ENCODE assay signal across 14 cellular contexts in genomic region chr12:50425859-50426258, GRCh38. TPM values are rescaled to one million over a fixed set of nuclear protein-coding genes. Genes with fewer than 3 reads are reported as not detected.
DNase-seq lines count a peak whose midpoint lies in the region; ATAC-seq and TF ChIP-seq lines count a peak whose summit lies in the region.
"Had no signal": no experiment of that assay in that cellular context is flagged by ENCODE, and none has a peak within 500 bp of the region (broad histone marks: within the 10 kb centered on the region; RNA-seq: fewer than 3 reads in every experiment).

No MANE protein-coding gene starts in this region.

- POLR2A ChIA-PET in PC-3 (lab: Charles Lee; ENCODE audit: unreplicated experiment), result no interaction called here

- ATAC-seq in left lobe of liver (peak; percentile 35), PC-3 (no peak)

- no peak overlapping the region for H3K4me3 Mint-ChIP-seq in CD14-positive monocyte
- H3K4me3 Mint-ChIP-seq: brain had no signal

- no peak overlapping the region for H3K9ac ChIP-seq in PC-3 (ENCODE audit: low read length)

- H3K4me1 ChIP-seq in SJCRH30 (peaks cover 15% of the 10 kb centered on the region), PC-3 (ENCODE audit: insufficient read depth, low read length) (no peaks in the 10 kb centered on the region)

- no peak overlapping the region for H3K4me3 ChIP-seq in SJCRH30
- H3K4me3 ChIP-seq in PC-3 (ENCODE audit: low read length), result no peak overlapping the region
- H3K4me3 ChIP-seq: PC-9 had no signal

- peaks cover 45% of the 10 kb centered on the region for H3K36me3 ChIP-seq in SJCRH30
- peaks cover 26% of the 10 kb centered on the region for H3K36me3 ChIP-seq in PC-3 (ENCODE audit: low read depth, low read length)

- peaks cover 26 to 42% of the 10 kb centered on the region in 2 donors for H3K36me3 Mint-ChIP-seq in CD14-positive monocyte

- no peaks in the 10 kb centered on the region for H3F3A ChIP-seq in PC-3 (ENCODE audit: low read length, unreplicated experiment)

- H3K9me3 Mint-ChIP-seq in CD14-positive monocyte, result no peaks in the 10 kb centered on the region
- H3K9me3 Mint-ChIP-seq: brain had no signal

- no peak for TF ChIP-seq CTCF in CD14-positive monocyte (IDR thresholded peaks at IDR 0.05)
- TF ChIP-seq CTCF in PC-3 (conservative IDR thresholded peaks at IDR 0.05; ENCODE audit: low read depth, low read length), result no peak

- BruUV-seq in PC-3 (replicated peaks; lab: Mats Ljungman, UMichigan), result no TSS peak

- CTCF ChIA-PET in PC-3 (lab: Charles Lee), result interaction anchor here (0.6 kb wide), 1 partner anchor 515 kb away, joined by 3 read pairs; no protein-coding TSS in a partner anchor

- H3K4me1 Mint-ChIP-seq in CD14-positive monocyte, result no peaks in the 10 kb centered on the region

- peaks cover 10% of the 10 kb centered on the region; the same call in 1 of the 2 replicates for H4K20me1 ChIP-seq in PC-3 (ENCODE audit: low read length)

- H3K27ac Mint-ChIP-seq in CD14-positive monocyte, result peak overlapping the region in 4 of 7 donors; percentile 2 to 42 (median 31)

- no peaks in the 10 kb centered on the region for H3K9me2 ChIP-seq in PC-3 (replicated peaks; ENCODE audit: low read length)

- H3K27ac ChIP-seq in SJCRH30 (no peak overlapping the region), PC-3 (ENCODE audit: low read length) (no peak overlapping the region)
- H3K27ac ChIP-seq: PC-9 had no signal

- peaks cover 0 to 1% (median 0%) of the 10 kb centered on the region in 3 donors for H3K27me3 Mint-ChIP-seq in CD14-positive monocyte (ENCODE audit: low read depth in 3 of 3)
- H3K27me3 Mint-ChIP-seq: brain had no signal

- H3K9me3 ChIP-seq in SJCRH30 (replicated peaks) (no peaks in the 10 kb centered on the region), PC-3 (ENCODE audit: low read length) (no peaks in the 10 kb centered on the region)

- DNase-seq in CD14-positive monocyte (ENCODE audit: low spot score) (no peak), EH (ENCODE audit: low read depth) (peak; percentile 25), SJCRH30 (peak; percentile 37 to 71), left lobe of liver (ENCODE audit: low spot score) (no peak), amygdala (lab: John Stamatoyannopoulos, UW) (no peak), NCI-H2171 (lab: John Stamatoyannopoulos, UW) (no peak), PC-3 (no peak)
- DNase-seq in activated CD8-positive, alpha-beta memory T cell treated with anti-CD3 and anti-CD28 coated beads for 24 hours, result no peak
- DNase-seq: activated T-cell treated with anti-CD3 and anti-CD28 coated beads for 4 hours, HCEC 1CT, NCI-H1694 treated with DMSO at 0.1 percent for 48 hours, PC-9, small intestine had no signal

- H3K79me2 ChIP-seq in PC-3 (ENCODE audit: low read length), result peaks cover 66% of the 10 kb centered on the region

- H3K27me3 ChIP-seq in SJCRH30 (no peaks in the 10 kb centered on the region), PC-3 (ENCODE audit: low read length) (no peaks in the 10 kb centered on the region)

- no peak overlapping the region for H2AFZ ChIP-seq in PC-3 (ENCODE audit: low read length)
- H2AFZ ChIP-seq: PC-9 had no signal

- intact Hi-C loops in CD14-positive monocyte (cut with micrococcal nuclease) (no loop called here), PC-3 (cut with micrococcal nuclease) (no loop called here)

- no peak overlapping the region for H3K4me2 ChIP-seq in PC-3 (ENCODE audit: low read length)
- H3K4me2 ChIP-seq: PC-9 had no signal

RNA-seq across cellular contexts. Expression of gene LARP4, which starts 25.2 kb away (rescaled TPM):
- polyA plus RNA-seq in CD14-positive monocyte, result 10 to 100 TPM; 11.7 to 15.8 TPM
- total RNA-seq in SJCRH30 (2014; rRNA removed; shearing (Covaris generic)), result 68.1 and 77.9 TPM in 2 replicates
- total RNA-seq in left lobe of liver (67.1 TPM), PC-3 (2014; rRNA removed) (35.1 and 39.1 TPM in 2 replicates)

RNA-seq across cellular contexts. Expression of gene FAM186A, which starts 29.4 kb away (rescaled TPM):
- polyA plus RNA-seq in CD14-positive monocyte, result not detected
- 0.06 TPM in 1 of 2 replicates, not detected in the other for total RNA-seq in SJCRH30 (2014; rRNA removed; shearing (Covaris generic))
- not detected for total RNA-seq in left lobe of liver
- total RNA-seq in PC-3 (2014; rRNA removed), result not detected in 2 replicates
- total RNA-seq: PC-9 had no signal
- polyA plus RNA-seq: small intestine had no signal

Comparison
In these comparisons a context has a peak if more than half of its experiments do, and no peak if none do; other contexts are left out.
1. DNase-seq: peak in EH (single experiment) and SJCRH30 (2 of 2); none in CD14-positive monocyte (single experiment), left lobe of liver (single experiment), amygdala (0 of 56), activated CD8-positive, alpha-beta memory T cell treated with anti-CD3 and anti-CD28 coated beads for 24 hours (single experiment), NCI-H2171 (single experiment) and PC-3 (single experiment).